Comparison of ENCODE assay signal across 8 cellular contexts in the genomic region with DNA sequence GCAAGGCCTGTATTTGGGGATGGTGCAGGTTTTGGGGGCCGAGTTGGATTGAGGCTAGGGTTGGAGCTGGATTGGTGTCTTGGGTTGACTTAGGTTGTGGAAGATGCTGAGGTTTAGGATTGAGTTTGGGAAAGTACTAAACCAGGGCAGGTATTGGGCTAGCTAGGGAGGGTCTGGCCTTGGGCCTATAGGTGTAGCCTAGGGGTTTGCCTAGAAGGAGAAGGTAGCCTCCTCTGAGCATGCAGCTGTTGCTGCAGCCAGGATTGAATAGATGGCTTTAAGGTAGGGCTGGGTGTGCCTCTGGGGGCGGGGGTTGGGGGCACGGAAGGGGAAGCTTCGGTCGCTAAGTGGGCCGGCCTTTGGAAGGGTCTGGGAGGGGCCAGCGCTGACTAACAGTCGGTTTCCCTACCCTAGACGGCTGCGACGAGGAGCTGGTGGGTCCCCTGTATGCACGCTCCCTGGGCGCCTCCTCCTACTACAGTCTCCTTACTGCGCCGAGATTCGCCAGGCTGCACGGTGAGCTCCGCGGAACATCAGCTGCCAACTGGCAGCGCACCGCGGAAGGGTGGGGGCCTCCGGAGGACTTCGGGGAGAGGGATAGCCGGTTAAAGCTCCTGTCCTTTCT. TPM values are rescaled to one million over a fixed set of nuclear protein-coding genes. Genes with fewer than 3 reads are reported as not detected.
DNase-seq lines count a peak whose midpoint lies in the region; ATAC-seq and TF ChIP-seq lines count a peak whose summit lies in the region.

No MANE protein-coding gene starts in this region.

- ATAC-seq in HG03196 (IDR thresholded peaks at IDR 0.05; ENCODE audit: unreplicated experiment) = no peak

- H3K9me3 Mint-ChIP-seq in activated naive CD4-positive, alpha-beta T cell treated with anti-CD3 and anti-CD28 coated beads for 36 hours = no peaks in the 10 kb centered on the region
- no peaks in the 10 kb centered on the region for H3K9me3 Mint-ChIP-seq in type B pancreatic cell
- H3K9me3 Mint-ChIP-seq in activated T-helper 2 cell treated with anti-CD3 and anti-CD28 coated beads, Interferon-gamma antibody, Interleukin-2, Interleukin-4, amounts not matched to agents 10 μg/mL and 5 μg/mL and 100 μg/mL, durations not matched to agents 14 hours and 24 hours and 36 hours = no peaks in the 10 kb centered on the region

- CTCF ChIA-PET in activated naive CD4-positive, alpha-beta T cell treated with anti-CD3 and anti-CD28 coated beads for 36 hours (lab: Charles Lee) = interaction anchor here (0.5 to 1.9 kb wide), 3 partner anchors 14 to 106 kb away, joined by 3 to 9 read pairs (median 4); a partner anchor contains a TSS

- peaks cover 37% of the 10 kb centered on the region for H3K4me1 Mint-ChIP-seq in activated naive CD4-positive, alpha-beta T cell treated with anti-CD3 and anti-CD28 coated beads for 36 hours (ENCODE audit: low read depth)
- H3K4me1 Mint-ChIP-seq in type B pancreatic cell (ENCODE audit: unreplicated experiment) = peaks cover 36% of the 10 kb centered on the region
- peaks cover 36% of the 10 kb centered on the region for H3K4me1 Mint-ChIP-seq in activated T-helper 2 cell treated with anti-CD3 and anti-CD28 coated beads, Interferon-gamma antibody, Interleukin-2, Interleukin-4, amounts not matched to agents 10 μg/mL and 5 μg/mL and 100 μg/mL, durations not matched to agents 14 hours and 24 hours and 36 hours (ENCODE audit: low read depth)

- intact Hi-C loops in activated naive CD4-positive, alpha-beta T cell treated with anti-CD3 and anti-CD28 coated beads for 36 hours (cut with micrococcal nuclease) = no loop called here
- intact Hi-C loops in activated T-helper 2 cell treated with anti-CD3 and anti-CD28 coated beads, Interferon-gamma antibody, Interleukin-2, Interleukin-4, amounts not matched to agents 10 μg/mL and 5 μg/mL and 100 μg/mL, durations not matched to agents 14 hours and 24 hours and 36 hours (cut with micrococcal nuclease) = no loop called here

- no peak for TF ChIP-seq CTCF in cardiac fibroblast (IDR thresholded peaks at IDR 0.05; ENCODE audit: low read depth, low read length)
- TF ChIP-seq CTCF in type B pancreatic cell (conservative IDR thresholded peaks at IDR 0.05) = no peak

- peak overlapping the region; percentile 72 to 74 for H3K4me3 ChIP-seq in cardiac fibroblast (replicated peaks in 1 of 2; ENCODE audit: low read depth in 2 of 2, low read length in 2 of 2)

- H3K4me3 Mint-ChIP-seq in activated naive CD4-positive, alpha-beta T cell treated with anti-CD3 and anti-CD28 coated beads for 36 hours = peak overlapping the region; percentile 22
- peak overlapping the region; percentile 88 for H3K4me3 Mint-ChIP-seq in type B pancreatic cell
- H3K4me3 Mint-ChIP-seq in activated T-helper 2 cell treated with anti-CD3 and anti-CD28 coated beads, Interferon-gamma antibody, Interleukin-2, Interleukin-4, amounts not matched to agents 10 μg/mL and 5 μg/mL and 100 μg/mL, durations not matched to agents 14 hours and 24 hours and 36 hours (ENCODE audit: low read depth) = no peak overlapping the region

- H3K36me3 Mint-ChIP-seq in activated naive CD4-positive, alpha-beta T cell treated with anti-CD3 and anti-CD28 coated beads for 36 hours (ENCODE audit: low read depth) = no peaks in the 10 kb centered on the region
- peaks cover 5% of the 10 kb centered on the region for H3K36me3 Mint-ChIP-seq in type B pancreatic cell
- no peaks in the 10 kb centered on the region for H3K36me3 Mint-ChIP-seq in activated T-helper 2 cell treated with anti-CD3 and anti-CD28 coated beads, Interferon-gamma antibody, Interleukin-2, Interleukin-4, amounts not matched to agents 10 μg/mL and 5 μg/mL and 100 μg/mL, durations not matched to agents 14 hours and 24 hours and 36 hours (ENCODE audit: low read depth)

- no peak overlapping the region for H3K27ac Mint-ChIP-seq in activated naive CD4-positive, alpha-beta T cell treated with anti-CD3 and anti-CD28 coated beads for 36 hours
- H3K27ac Mint-ChIP-seq in type B pancreatic cell = no peak overlapping the region
- no peak overlapping the region for H3K27ac Mint-ChIP-seq in activated T-helper 2 cell treated with anti-CD3 and anti-CD28 coated beads, Interferon-gamma antibody, Interleukin-2, Interleukin-4, amounts not matched to agents 10 μg/mL and 5 μg/mL and 100 μg/mL, durations not matched to agents 14 hours and 24 hours and 36 hours

- DNase-seq in activated naive CD4-positive, alpha-beta T cell treated with anti-CD3 and anti-CD28 coated beads for 36 hours = peak; percentile 24
- no peak for DNase-seq in activated naive CD4-positive, alpha-beta T cell treated with Interleukin-2 at 50 U/mL for 16 hours
- peak in 1 of 2 donors; percentile 59 for DNase-seq in cardiac fibroblast (ENCODE audit: low read depth in 2 of 2)
- DNase-seq in left kidney (ENCODE audit: low read depth, low spot score) = peak; percentile 47
- DNase-seq in type B pancreatic cell (ENCODE audit: extremely low spot score, unreplicated experiment) = no peak
- no peak for DNase-seq in activated T-helper 2 cell treated with anti-CD3 and anti-CD28 coated beads, Interferon-gamma antibody, Interleukin-2, Interleukin-4, amounts not matched to agents 10 μg/mL and 5 μg/mL and 100 μg/mL, durations not matched to agents 14 hours and 24 hours and 36 hours (ENCODE audit: low spot score)
- DNase-seq in COLO829 (ENCODE audit: low spot score) = no peak

- H3K27me3 Mint-ChIP-seq in activated naive CD4-positive, alpha-beta T cell treated with anti-CD3 and anti-CD28 coated beads for 36 hours (ENCODE audit: low read depth) = peaks cover 40% of the 10 kb centered on the region
- H3K27me3 Mint-ChIP-seq in type B pancreatic cell = peaks cover 19% of the 10 kb centered on the region
- H3K27me3 Mint-ChIP-seq in activated T-helper 2 cell treated with anti-CD3 and anti-CD28 coated beads, Interferon-gamma antibody, Interleukin-2, Interleukin-4, amounts not matched to agents 10 μg/mL and 5 μg/mL and 100 μg/mL, durations not matched to agents 14 hours and 24 hours and 36 hours (ENCODE audit: low read depth) = peaks cover 46% of the 10 kb centered on the region

RNA-seq across cellular contexts. Expression of a gene that starts 1.2 kb away (rescaled TPM):
- 1 to 10 TPM; 1.4 to 1.5 TPM for total RNA-seq in activated naive CD4-positive, alpha-beta T cell treated with anti-CD3 and anti-CD28 coated beads for 36 hours
- total RNA-seq in type B pancreatic cell (ENCODE audit: low replicate concordance) = 1.00 and 17.8 TPM in 2 replicates
- total RNA-seq in activated T-helper 2 cell treated with anti-CD3 and anti-CD28 coated beads, Interferon-gamma antibody, Interleukin-2, Interleukin-4, amounts not matched to agents 10 μg/mL and 5 μg/mL and 100 μg/mL, durations not matched to agents 14 hours and 24 hours and 36 hours = 1.3 and 2.4 TPM in 2 replicates

RNA-seq across cellular contexts. Expression of a gene that starts 1.9 kb away (rescaled TPM):
- total RNA-seq in activated naive CD4-positive, alpha-beta T cell treated with anti-CD3 and anti-CD28 coated beads for 36 hours = under 1 TPM; 0.14 to 0.20 TPM
- 1.2 TPM in 1 of 2 replicates, not detected in the other for total RNA-seq in type B pancreatic cell (ENCODE audit: low replicate concordance)
- 0.16 and 0.23 TPM in 2 replicates for total RNA-seq in activated T-helper 2 cell treated with anti-CD3 and anti-CD28 coated beads, Interferon-gamma antibody, Interleukin-2, Interleukin-4, amounts not matched to agents 10 μg/mL and 5 μg/mL and 100 μg/mL, durations not matched to agents 14 hours and 24 hours and 36 hours

RNA-seq across cellular contexts. Expression of a gene that starts 6.7 kb away (rescaled TPM):
- total RNA-seq in activated naive CD4-positive, alpha-beta T cell treated with anti-CD3 and anti-CD28 coated beads for 36 hours = under 1 TPM; 0.62 to 0.77 TPM
- 29.1 and 60.5 TPM in 2 replicates for total RNA-seq in type B pancreatic cell (ENCODE audit: low replicate concordance)
- 0.57 and 1.0 TPM in 2 replicates for total RNA-seq in activated T-helper 2 cell treated with anti-CD3 and anti-CD28 coated beads, Interferon-gamma antibody, Interleukin-2, Interleukin-4, amounts not matched to agents 10 μg/mL and 5 μg/mL and 100 μg/mL, durations not matched to agents 14 hours and 24 hours and 36 hours

RNA-seq across cellular contexts. Expression of a gene that starts 24.4 kb away (rescaled TPM):
- total RNA-seq in activated naive CD4-positive, alpha-beta T cell treated with anti-CD3 and anti-CD28 coated beads for 36 hours = 1 to 10 TPM; 9.1 to 9.9 TPM
- 18.0 and 24.4 TPM in 2 replicates for total RNA-seq in type B pancreatic cell (ENCODE audit: low replicate concordance)
- total RNA-seq in activated T-helper 2 cell treated with anti-CD3 and anti-CD28 coated beads, Interferon-gamma antibody, Interleukin-2, Interleukin-4, amounts not matched to agents 10 μg/mL and 5 μg/mL and 100 μg/mL, durations not matched to agents 14 hours and 24 hours and 36 hours = 12.2 and 12.6 TPM in 2 replicates

Comparison
In these comparisons a context has a peak if more than half of its experiments do, and no peak if none do; other contexts are left out.
1. DNase-seq: peak in activated naive CD4-positive, alpha-beta T cell treated with anti-CD3 and anti-CD28 coated beads for 36 hours (single experiment) and left kidney (single experiment); none in activated naive CD4-positive, alpha-beta T cell treated with Interleukin-2 at 50 U/mL for 16 hours (single experiment), type B pancreatic cell (single experiment), activated T-helper 2 cell treated with anti-CD3 and anti-CD28 coated beads, Interferon-gamma antibody, Interleukin-2, Interleukin-4, amounts not matched to agents 10 μg/mL and 5 μg/mL and 100 μg/mL, durations not matched to agents 14 hours and 24 hours and 36 hours (single experiment) and COLO829 (single experiment).
2. RNA of a gene that starts 6.7 kb away (total RNA-seq): 29.1 to 60.5 TPM in type B pancreatic cell; 0.62 to 0.77 TPM in activated naive CD4-positive, alpha-beta T cell treated with anti-CD3 and anti-CD28 coated beads for 36 hours and 0.57 to 1.0 TPM in activated T-helper 2 cell treated with anti-CD3 and anti-CD28 coated beads, Interferon-gamma antibody, Interleukin-2, Interleukin-4, amounts not matched to agents 10 μg/mL and 5 μg/mL and 100 μg/mL, durations not matched to agents 14 hours and 24 hours and 36 hours; every median in the first group is over 10 times any median in the second.